ENCODE assay signal across 23 cellular contexts in the genomic region with DNA sequence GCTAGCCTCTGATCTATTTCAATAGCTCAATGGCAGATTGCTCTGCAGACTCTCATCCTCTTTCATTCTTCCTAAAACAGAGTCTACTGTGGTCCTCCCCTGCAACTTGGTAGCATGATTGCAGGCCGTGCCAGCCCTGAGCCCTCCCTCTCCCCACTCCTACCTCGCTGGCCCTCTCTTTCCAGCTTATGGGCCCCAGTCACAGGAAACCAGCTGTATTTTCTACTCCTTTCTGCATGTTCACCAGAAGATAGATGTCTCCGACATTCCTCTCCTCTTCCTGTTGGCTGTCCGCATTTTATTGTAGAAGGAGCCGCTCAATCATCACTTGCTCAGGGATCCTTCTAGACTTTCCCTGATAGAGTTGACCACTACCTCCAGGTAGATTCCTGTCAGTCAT.
"Had no signal": no experiment of that assay in that cellular context is flagged by ENCODE, and none has a peak within 500 bp of the region (broad histone marks: within the 10 kb centered on the region; RNA-seq: fewer than 3 reads in every experiment).

No MANE protein-coding gene starts in this region.

- H3K9me3 Mint-ChIP-seq: effector memory CD8-positive, alpha-beta T cell; natural killer cell treated with Interleukin-12 subunit alpha and Interleukin-12 subunit beta and Interleukin-15 and Interleukin-18, amount 100 ng/mL, for 72 hours; stimulated activated naive B cell treated with anti-CD40 and anti-IgM and Interleukin-4, amounts not matched to agents 10 μg/mL and 1 μg/mL and 100 μg/mL, for 72 hours; stimulated activated naive CD8-positive, alpha-beta T cell treated with anti-CD3 and anti-CD28 coated beads, Interleukin-15, Interleukin-2, amounts not matched to agents 100 ng/mL and 50 ng/mL, for 24 hours had no signal

- DNase-seq: cortex of kidney; effector memory CD8-positive, alpha-beta T cell; foreskin keratinocyte; heart right ventricle; hippocampal formation; left cardiac atrium; left lung; mesenchymal stem cell; mucosa of descending colon; naive B cell; right lobe of liver; small intestine; stimulated activated CD4-positive, alpha-beta T cell treated with anti-CD3 and anti-CD28 coated beads, Interleukin-15, amount 100 ng/mL, for 24 hours; stimulated activated CD4-positive, alpha-beta T cell treated with anti-CD3 and anti-CD28 coated beads, Interleukin-2, amount 100 ng/mL, for 48 hours; stimulated activated naive B cell treated with anti-CD40 and anti-IgM and Interleukin-4, amounts not matched to agents 10 μg/mL and 1 μg/mL and 100 μg/mL, for 72 hours had no signal

- H3K4me3 ChIP-seq: gastroesophageal sphincter, heart right ventricle, left lung, mucosa of descending colon, pancreas, right lobe of liver, thoracic aorta, tibial nerve, vagina had no signal

- H3K4me1 ChIP-seq: foreskin keratinocyte, gastroesophageal sphincter, left lung, pancreas, right lobe of liver, tibial nerve, vagina had no signal

- H3K27ac ChIP-seq: foreskin keratinocyte, gastroesophageal sphincter, left lung, pancreas, right lobe of liver, thoracic aorta, tibial nerve, vagina had no signal

- H3K9me3 ChIP-seq: gastroesophageal sphincter, left lung, mucosa of descending colon, pancreas, right lobe of liver, thoracic aorta, tibial nerve, vagina had no signal

- H3K27ac Mint-ChIP-seq: effector memory CD8-positive, alpha-beta T cell; mesothelial cell of epicardium; natural killer cell treated with Interleukin-12 subunit alpha and Interleukin-12 subunit beta and Interleukin-15 and Interleukin-18, amount 100 ng/mL, for 72 hours; stimulated activated naive B cell treated with anti-CD40 and anti-IgM and Interleukin-4, amounts not matched to agents 10 μg/mL and 1 μg/mL and 100 μg/mL, for 72 hours; stimulated activated naive CD8-positive, alpha-beta T cell treated with anti-CD3 and anti-CD28 coated beads, Interleukin-15, Interleukin-2, amounts not matched to agents 100 ng/mL and 50 ng/mL, for 24 hours had no signal

- ATAC-seq: effector memory CD8-positive, alpha-beta T cell; foreskin keratinocyte; left cardiac atrium; left lung; mucosa of descending colon; natural killer cell treated with Interleukin-12 subunit alpha and Interleukin-12 subunit beta and Interleukin-15 and Interleukin-18, amount 100 ng/mL, for 72 hours; right lobe of liver had no signal

- H3K4me3 Mint-ChIP-seq: effector memory CD8-positive, alpha-beta T cell; mesothelial cell of epicardium; naive B cell; natural killer cell treated with Interleukin-12 subunit alpha and Interleukin-12 subunit beta and Interleukin-15 and Interleukin-18, amount 100 ng/mL, for 72 hours; stimulated activated naive B cell treated with anti-CD40 and anti-IgM and Interleukin-4, amounts not matched to agents 10 μg/mL and 1 μg/mL and 100 μg/mL, for 72 hours; stimulated activated naive CD8-positive, alpha-beta T cell treated with anti-CD3 and anti-CD28 coated beads, Interleukin-15, Interleukin-2, amounts not matched to agents 100 ng/mL and 50 ng/mL, for 24 hours had no signal

- H3K36me3 Mint-ChIP-seq: naive B cell; natural killer cell treated with Interleukin-12 subunit alpha and Interleukin-12 subunit beta and Interleukin-15 and Interleukin-18, amount 100 ng/mL, for 72 hours; stimulated activated naive B cell treated with anti-CD40 and anti-IgM and Interleukin-4, amounts not matched to agents 10 μg/mL and 1 μg/mL and 100 μg/mL, for 72 hours had no signal

- H3K36me3 ChIP-seq: gastroesophageal sphincter, heart right ventricle, left lung, pancreas, right lobe of liver, thoracic aorta, tibial nerve, vagina had no signal

- H3K27me3 ChIP-seq: foreskin keratinocyte, gastroesophageal sphincter, heart right ventricle, left lung, pancreas, right lobe of liver, tibial nerve, vagina had no signal
